23 cellular contexts compared by ENCODE assay signal in genomic region chr13:100443998-100444328, GRCh38.
DNase-seq lines count a peak whose midpoint lies in the region; ATAC-seq and TF ChIP-seq lines count a peak whose summit lies in the region.
"Had no signal": no experiment of that assay in that cellular context is flagged by ENCODE, and none has a peak within 500 bp of the region (broad histone marks: within the 10 kb centered on the region; RNA-seq: fewer than 3 reads in every experiment).

No MANE protein-coding gene starts in this region.

- peaks cover 8% of the 10 kb centered on the region for H3F3A ChIP-seq in neural progenitor cell (ENCODE audit: low read depth)

- in situ Hi-C loops in brain microvascular endothelial cell (cut with HindIII; ENCODE audit: low pct_ligation_motif_present, low sequenced_read_pairs): no loop called here

- H3K79me2 ChIP-seq in neural progenitor cell (ENCODE audit: low read depth): no peaks in the 10 kb centered on the region

- no peak overlapping the region for H3K4me2 ChIP-seq in neural progenitor cell

- H3K27ac ChIP-seq in neural progenitor cell: no peak overlapping the region
- H3K27ac ChIP-seq in brain microvascular endothelial cell: no peak overlapping the region

- peaks cover 49% of the 10 kb centered on the region for H3K4me1 Mint-ChIP-seq in HFFc6 (ENCODE audit: low read depth)
- peaks cover 42% of the 10 kb centered on the region for H3K4me1 Mint-ChIP-seq in WTC11
- H3K4me1 Mint-ChIP-seq in neural progenitor cell: peaks cover 45% of the 10 kb centered on the region
- H3K4me1 Mint-ChIP-seq: CD4-positive, CD25-positive, alpha-beta regulatory T cell; IgD-negative memory B cell had no signal

- H3K4me3 ChIP-seq in AG10803 (ENCODE audit: low read length) (no peak overlapping the region), neural progenitor cell (no peak overlapping the region), brain microvascular endothelial cell (ENCODE audit: low read depth, low read length) (no peak overlapping the region)

- peaks cover 16% of the 10 kb centered on the region for H3K4me1 ChIP-seq in neural progenitor cell

- H3K27me3 Mint-ChIP-seq in HFFc6 (ENCODE audit: insufficient read depth) (no peaks in the 10 kb centered on the region), WTC11 (ENCODE audit: low read depth) (no peaks in the 10 kb centered on the region), neural progenitor cell (ENCODE audit: insufficient read depth, low read depth) (peaks cover 2% of the 10 kb centered on the region)
- H3K27me3 Mint-ChIP-seq: CD4-positive, CD25-positive, alpha-beta regulatory T cell; IgD-negative memory B cell; stimulated activated naive CD8-positive, alpha-beta T cell treated with anti-CD3 and anti-CD28 coated beads, Interleukin-15, Interleukin-2, amounts not matched to agents 100 ng/mL and 50 ng/mL, for 24 hours; T-helper 17 cell had no signal

- POLR2A ChIA-PET in WTC11 (lab: Charles Lee): no interaction called here

- H3K36me3 ChIP-seq in neural progenitor cell: no peaks in the 10 kb centered on the region
- H3K36me3 ChIP-seq in brain microvascular endothelial cell (replicated peaks): no peaks in the 10 kb centered on the region

- TF ChIP-seq CTCF in AG10803 (conservative IDR thresholded peaks at IDR 0.05; ENCODE audit: low read length): no peak
- no peak for TF ChIP-seq CTCF in HFFc6 (IDR thresholded peaks at IDR 0.05)
- TF ChIP-seq CTCF in WTC11 (IDR thresholded peaks at IDR 0.05): no peak
- no peak for TF ChIP-seq CTCF in neural progenitor cell (IDR thresholded peaks at IDR 0.05)
- no peak for TF ChIP-seq CTCF in brain microvascular endothelial cell (IDR thresholded peaks at IDR 0.05; ENCODE audit: low read depth, low read length, missing control alignments)

- H4K20me1 ChIP-seq in neural progenitor cell (ENCODE audit: low read depth): no peaks in the 10 kb centered on the region

- ATAC-seq in WTC11 (no peak), GM18502 (IDR thresholded peaks at IDR 0.05; ENCODE audit: poor library complexity, unreplicated experiment) (no peak)
- ATAC-seq: sciatic nerve, T-helper 17 cell had no signal

- H3K36me3 Mint-ChIP-seq in HFFc6 (ENCODE audit: low read depth): peaks cover 16% of the 10 kb centered on the region
- peaks cover 8% of the 10 kb centered on the region for H3K36me3 Mint-ChIP-seq in WTC11
- H3K36me3 Mint-ChIP-seq in neural progenitor cell: peaks cover 22% of the 10 kb centered on the region

- DNase-seq in AG10803 (ENCODE audit: low read depth) (peak; percentile 41), HFFc6 (peak; percentile 19), WTC11 (ENCODE audit: low spot score) (no peak), neural progenitor cell (ENCODE audit: low spot score) (no peak), NCI-H1694 (lab: John Stamatoyannopoulos, UW) (no peak), brain microvascular endothelial cell (no peak)
- no peak for DNase-seq in activated CD8-positive, alpha-beta memory T cell treated with anti-CD3 and anti-CD28 coated beads, Interleukin-2, amount 50 U/mL, for 4 hours
- DNase-seq: activated CD4-positive, alpha-beta T cell treated with anti-CD3 and anti-CD28 coated beads for 48 hours; activated naive CD4-positive, alpha-beta T cell treated with anti-CD3 and anti-CD28 coated beads for 36 hours; activated T-cell treated with anti-CD3 and anti-CD28 coated beads, Interleukin-2, amount 50 U/mL, for 72 hours; anterior cingulate cortex; caudate nucleus; CD4-positive, CD25-positive, alpha-beta regulatory T cell; GF-D8; NCI-H510A treated with DMSO at 0.1 percent for 48 hours; NK-92 treated with Interleukin-12 subunit alpha and Interleukin-12 subunit beta, amount 100 ng/mL, for 24 hours; posterior cingulate gyrus; T-helper 17 cell had no signal

- H3K9ac ChIP-seq in neural progenitor cell: no peak overlapping the region

- CTCF ChIA-PET in WTC11 (lab: Charles Lee): interaction anchor here (1.6 to 2.2 kb wide), 2 partner anchors 71 to 129 kb away, joined by 3 to 9 read pairs; no protein-coding TSS in a partner anchor

- H3K27ac Mint-ChIP-seq in HFFc6: peak overlapping the region; percentile 60
- H3K27ac Mint-ChIP-seq in WTC11: peak overlapping the region; percentile 17; the same call in 1 of the 2 replicates
- peak overlapping the region; percentile 65 for H3K27ac Mint-ChIP-seq in neural progenitor cell
- H3K27ac Mint-ChIP-seq: activated naive CD4-positive, alpha-beta T cell treated with anti-CD3 and anti-CD28 coated beads for 36 hours; activated T-cell treated with anti-CD3 and anti-CD28 coated beads, Interleukin-2, amount 50 U/mL, for 72 hours; CD4-positive, CD25-positive, alpha-beta regulatory T cell; dendritic cell treated with granulocyte-macrophage colony-stimulating factor and Interleukin-4, amounts not matched to agents 40 ng/mL and 50 ng/mL, for 4 days; IgD-negative memory B cell; stimulated activated naive CD8-positive, alpha-beta T cell treated with anti-CD3 and anti-CD28 coated beads, Interleukin-15, Interleukin-2, amounts not matched to agents 100 ng/mL and 50 ng/mL, for 24 hours had no signal

- no peak overlapping the region for H3K4me3 Mint-ChIP-seq in HFFc6
- no peak overlapping the region for H3K4me3 Mint-ChIP-seq in WTC11
- H3K4me3 Mint-ChIP-seq in neural progenitor cell: no peak overlapping the region
- H3K4me3 Mint-ChIP-seq: activated naive CD4-positive, alpha-beta T cell treated with anti-CD3 and anti-CD28 coated beads for 36 hours; activated T-cell treated with anti-CD3 and anti-CD28 coated beads, Interleukin-2, amount 50 U/mL, for 72 hours; CD4-positive, CD25-positive, alpha-beta regulatory T cell; dendritic cell treated with granulocyte-macrophage colony-stimulating factor and Interleukin-4, amounts not matched to agents 40 ng/mL and 50 ng/mL, for 4 days; IgD-negative memory B cell; stimulated activated naive CD8-positive, alpha-beta T cell treated with anti-CD3 and anti-CD28 coated beads, Interleukin-15, Interleukin-2, amounts not matched to agents 100 ng/mL and 50 ng/mL, for 24 hours; T-helper 17 cell had no signal

- no peaks in the 10 kb centered on the region for H3K27me3 ChIP-seq in neural progenitor cell
- H3K27me3 ChIP-seq in brain microvascular endothelial cell (replicated peaks): no peaks in the 10 kb centered on the region

- H3K9me3 ChIP-seq in neural progenitor cell (ENCODE audit: low read depth): no peaks in the 10 kb centered on the region

- H2AFZ ChIP-seq in neural progenitor cell (replicated peaks): no peak overlapping the region

- H3K9me3 Mint-ChIP-seq in HFFc6 (no peaks in the 10 kb centered on the region), WTC11 (peaks cover 4% of the 10 kb centered on the region), neural progenitor cell (no peaks in the 10 kb centered on the region)
- H3K9me3 Mint-ChIP-seq: activated naive CD4-positive, alpha-beta T cell treated with anti-CD3 and anti-CD28 coated beads for 36 hours; activated T-cell treated with anti-CD3 and anti-CD28 coated beads, Interleukin-2, amount 50 U/mL, for 72 hours; CD4-positive, CD25-positive, alpha-beta regulatory T cell; dendritic cell treated with granulocyte-macrophage colony-stimulating factor and Interleukin-4, amounts not matched to agents 40 ng/mL and 50 ng/mL, for 4 days; IgD-negative memory B cell had no signal

TF ChIP-seq in WTC11, 78 proteins besides CTCF, POLR2A, EP300 and RAD21 (continues in another document):
- TF ChIP-seq ZBTB43 (CRISPR knock-in tag; IDR thresholded peaks at IDR 0.05) (no peak), PRRX2 (CRISPR knock-in tag; IDR thresholded peaks at IDR 0.05) (no peak), FOXJ3 (CRISPR knock-in tag; IDR thresholded peaks at IDR 0.05; ENCODE audit: borderline replicate concordance) (no peak), CREB1 (CRISPR knock-in tag; IDR thresholded peaks at IDR 0.05) (no peak), NFATC4 (CRISPR knock-in tag; IDR thresholded peaks at IDR 0.05) (no peak), MXD4 (CRISPR knock-in tag; IDR thresholded peaks at IDR 0.05; ENCODE audit: borderline replicate concordance) (no peak), CBFB (CRISPR knock-in tag; IDR thresholded peaks at IDR 0.05; ENCODE audit: low read depth) (no peak), MLX (CRISPR knock-in tag; IDR thresholded peaks at IDR 0.05) (no peak), NR3C1 (CRISPR knock-in tag; conservative IDR thresholded peaks at IDR 0.05; ENCODE audit: low read depth) (no peak), OVOL2 (CRISPR knock-in tag; IDR thresholded peaks at IDR 0.05; ENCODE audit: borderline replicate concordance) (no peak), ATF2 (CRISPR knock-in tag; IDR thresholded peaks at IDR 0.05; ENCODE audit: borderline replicate concordance, low read depth) (no peak), ZNF416 (CRISPR knock-in tag; IDR thresholded peaks at IDR 0.05) (no peak), ZNF121 (CRISPR knock-in tag; IDR thresholded peaks at IDR 0.05) (no peak)

Comparison
In these comparisons a context has a peak if more than half of its experiments do, and no peak if none do; other contexts are left out.
1. DNase-seq: peak in AG10803 (single experiment) and HFFc6 (single experiment); none in WTC11 (single experiment), neural progenitor cell (single experiment), NCI-H1694 (single experiment), activated CD8-positive, alpha-beta memory T cell treated with anti-CD3 and anti-CD28 coated beads, Interleukin-2, amount 50 U/mL, for 4 hours (single experiment) and brain microvascular endothelial cell (single experiment).
2. Peak in every context shown above with its lines, with median percentiles within 50 percentile points of each other: H3K27ac Mint-ChIP-seq.